ENCODE assay signal across 18 cellular contexts in the genomic region with DNA sequence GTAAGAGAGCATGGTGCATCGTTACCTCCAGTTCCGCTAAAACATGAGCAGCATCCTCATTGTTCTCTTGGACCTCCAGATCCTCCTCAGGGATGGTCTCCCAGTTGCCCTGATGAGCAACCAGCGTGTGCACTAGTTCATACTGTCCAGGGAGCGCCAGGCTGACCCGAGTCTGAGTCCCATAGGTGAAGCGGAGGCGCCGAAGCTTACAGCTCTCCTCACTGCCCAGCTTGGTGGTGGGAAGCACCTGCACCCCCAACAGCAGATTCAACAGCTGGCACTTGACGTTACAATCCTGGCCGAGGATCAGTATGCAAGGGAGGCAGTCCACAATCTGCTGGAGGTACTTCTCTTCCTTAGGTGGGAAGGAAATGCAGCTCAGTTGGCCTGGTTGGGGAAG. TPM values are rescaled to one million over a fixed set of nuclear protein-coding genes. Genes with fewer than 3 reads are reported as not detected.
DNase-seq lines count a peak whose midpoint lies in the region; ATAC-seq and TF ChIP-seq lines count a peak whose summit lies in the region.
"Had no signal": no experiment of that assay in that cellular context is flagged by ENCODE, and none has a peak within 500 bp of the region (broad histone marks: within the 10 kb centered on the region; RNA-seq: fewer than 3 reads in every experiment).

No MANE protein-coding gene starts in this region.

- H3K27me3 Mint-ChIP-seq in activated T-cell treated with anti-CD3 and anti-CD28 coated beads, Interleukin-2, amount 50 U/mL, for 24 hours, result no peaks in the 10 kb centered on the region
- no peaks in the 10 kb centered on the region for H3K27me3 Mint-ChIP-seq in central memory CD8-positive, alpha-beta T cell
- no peaks in the 10 kb centered on the region for H3K27me3 Mint-ChIP-seq in activated CD8-positive, alpha-beta T cell treated with anti-CD3 and anti-CD28 coated beads for 36 hours
- H3K27me3 Mint-ChIP-seq: B cell; CD4-positive, CD25-positive, alpha-beta regulatory T cell had no signal

- H3K27ac Mint-ChIP-seq in activated T-cell treated with anti-CD3 and anti-CD28 coated beads, Interleukin-2, amount 50 U/mL, for 24 hours, result peak overlapping the region; percentile 85
- H3K27ac Mint-ChIP-seq in central memory CD8-positive, alpha-beta T cell (ENCODE audit: low read depth), result peak overlapping the region; percentile 58
- no peak overlapping the region for H3K27ac Mint-ChIP-seq in activated CD8-positive, alpha-beta T cell treated with anti-CD3 and anti-CD28 coated beads for 36 hours
- H3K27ac Mint-ChIP-seq: B cell; CD4-positive, CD25-positive, alpha-beta regulatory T cell had no signal

- H3K4me1 Mint-ChIP-seq in activated T-cell treated with anti-CD3 and anti-CD28 coated beads, Interleukin-2, amount 50 U/mL, for 24 hours (ENCODE audit: low read depth), result peaks cover 84% of the 10 kb centered on the region
- H3K4me1 Mint-ChIP-seq in central memory CD8-positive, alpha-beta T cell, result peaks cover 81% of the 10 kb centered on the region
- H3K4me1 Mint-ChIP-seq in activated CD8-positive, alpha-beta T cell treated with anti-CD3 and anti-CD28 coated beads for 36 hours (ENCODE audit: low read depth), result peaks cover 76% of the 10 kb centered on the region

- H3K4me3 ChIP-seq in HUES64 (ENCODE audit: low read length) (peak overlapping the region; percentile 12; the same call in 1 of the 2 replicates), neutrophil (ENCODE audit: low read depth in 1 of 2, low read length in 1 of 2) (no peak overlapping the region)

- intact Hi-C loops in activated CD8-positive, alpha-beta T cell treated with anti-CD3 and anti-CD28 coated beads for 36 hours (cut with micrococcal nuclease), result loop anchor here (2.0 kb wide), 1 partner anchor 17 kb away; no protein-coding TSS in a partner anchor

- H3K9ac ChIP-seq in HUES64 (ENCODE audit: low read depth, low read length), result no peak overlapping the region

- TF ChIP-seq CTCF in neutrophil (IDR thresholded peaks at IDR 0.05), result no peak
- no peak for TF ChIP-seq CTCF in activated CD8-positive, alpha-beta T cell treated with anti-CD3 and anti-CD28 coated beads for 36 hours (IDR thresholded peaks at IDR 0.05)

- 87% methylated on average over 10 of the region's 10 CpGs for WGBS in HUES64

- H3K9me3 ChIP-seq in HUES64 (ENCODE audit: insufficient read depth, low read depth, low read length) (no peaks in the 10 kb centered on the region), neutrophil (no peaks in the 10 kb centered on the region)
- H3K9me3 ChIP-seq: Caco-2 had no signal

- CTCF ChIA-PET in activated CD8-positive, alpha-beta T cell treated with anti-CD3 and anti-CD28 coated beads for 36 hours (lab: Charles Lee), result interaction anchor here (1.5 to 2.1 kb wide), 3 partner anchors 9 to 68 kb away, joined by 4 to 10 read pairs (median 8); no protein-coding TSS in a partner anchor

- no peaks in the 10 kb centered on the region for H3K9me3 Mint-ChIP-seq in activated T-cell treated with anti-CD3 and anti-CD28 coated beads, Interleukin-2, amount 50 U/mL, for 24 hours
- H3K9me3 Mint-ChIP-seq in central memory CD8-positive, alpha-beta T cell, result no peaks in the 10 kb centered on the region
- H3K9me3 Mint-ChIP-seq in activated CD8-positive, alpha-beta T cell treated with anti-CD3 and anti-CD28 coated beads for 36 hours, result no peaks in the 10 kb centered on the region

- no peak for DNase-seq in activated T-cell treated with anti-CD3 and anti-CD28 coated beads, Interleukin-2, amount 50 U/mL, for 24 hours
- DNase-seq in activated T-cell treated with anti-CD3 and anti-CD28 coated beads, Interleukin-2, amount 50 U/mL, for 1 hour, result no peak
- no peak for DNase-seq in central memory CD8-positive, alpha-beta T cell (ENCODE audit: low spot score in 2 of 2)
- no peak for DNase-seq in activated CD8-positive, alpha-beta T cell treated with anti-CD3 and anti-CD28 coated beads for 36 hours
- DNase-seq: Caco-2; CD4-positive, CD25-positive, alpha-beta regulatory T cell; Karpas-422; NCI-H1048; NCI-H1436; NCI-H2029 treated with DMSO at 0.1 percent for 48 hours; NCI-H2171 had no signal

- H3K27ac ChIP-seq in HUES64 (ENCODE audit: low read depth, low read length), result peak overlapping the region; percentile 23; the same call in 1 of the 2 replicates
- peak overlapping the region; percentile 38 for H3K27ac ChIP-seq in neutrophil

- H3K36me3 ChIP-seq in HUES64 (ENCODE audit: insufficient read depth, low read length) (peaks cover 22% of the 10 kb centered on the region), neutrophil (peaks cover 15% of the 10 kb centered on the region)

- no peak for ATAC-seq in central memory CD8-positive, alpha-beta T cell (replicated peaks; ENCODE audit: extremely low read depth, poor library complexity, severe bottlenecking)
- ATAC-seq in GM21526 (IDR thresholded peaks at IDR 0.05; ENCODE audit: low FRiP score, unreplicated experiment) (no peak), GM21515 (IDR thresholded peaks at IDR 0.05; ENCODE audit: unreplicated experiment) (no peak)
- ATAC-seq in activated CD8-positive, alpha-beta T cell treated with anti-CD3 and anti-CD28 coated beads for 36 hours, result no peak
- ATAC-seq: HCT116, Right ventricle myocardium inferior had no signal

- POLR2A ChIA-PET in activated CD8-positive, alpha-beta T cell treated with anti-CD3 and anti-CD28 coated beads for 36 hours (lab: Charles Lee), result interaction anchor here (4.6 kb wide), 1 partner anchor 12 kb away, joined by 36 read pairs; no protein-coding TSS in a partner anchor

- H3K4me1 ChIP-seq in HUES64 (ENCODE audit: insufficient read depth, low read length) (peaks cover 51% of the 10 kb centered on the region), neutrophil (ENCODE audit: control insufficient read depth in 1 of 2, insufficient read depth in 1 of 2, low read depth in 1 of 2, low read length in 1 of 2) (peaks cover 22 to 31% of the 10 kb centered on the region in 2 experiments)

- no peak overlapping the region for H3K4me3 Mint-ChIP-seq in activated T-cell treated with anti-CD3 and anti-CD28 coated beads, Interleukin-2, amount 50 U/mL, for 24 hours
- H3K4me3 Mint-ChIP-seq in central memory CD8-positive, alpha-beta T cell, result no peak overlapping the region
- H3K4me3 Mint-ChIP-seq in activated CD8-positive, alpha-beta T cell treated with anti-CD3 and anti-CD28 coated beads for 36 hours, result no peak overlapping the region
- H3K4me3 Mint-ChIP-seq: B cell; CD4-positive, CD25-positive, alpha-beta regulatory T cell had no signal

- peaks cover 52% of the 10 kb centered on the region for H3K36me3 Mint-ChIP-seq in activated T-cell treated with anti-CD3 and anti-CD28 coated beads, Interleukin-2, amount 50 U/mL, for 24 hours (ENCODE audit: low read depth)
- peaks cover 7% of the 10 kb centered on the region for H3K36me3 Mint-ChIP-seq in central memory CD8-positive, alpha-beta T cell (ENCODE audit: insufficient read depth)
- H3K36me3 Mint-ChIP-seq in activated CD8-positive, alpha-beta T cell treated with anti-CD3 and anti-CD28 coated beads for 36 hours (ENCODE audit: low read depth), result peaks cover 47% of the 10 kb centered on the region

- H3K27me3 ChIP-seq in HUES64 (ENCODE audit: insufficient read depth, low read length), result no peaks in the 10 kb centered on the region
- H3K27me3 ChIP-seq in neutrophil, result no peaks in the 10 kb centered on the region

RNA-seq across cellular contexts. Expression of gene DSTYK, which starts 24.1 kb away (rescaled TPM):
- polyA plus RNA-seq in HUES64 (2013, experiment 1 of 2), result 4.6 TPM
- 4.8 TPM for polyA plus RNA-seq in HUES64 (2013, experiment 2 of 2)
- 10 to 100 TPM; 10.0 to 10.7 TPM for total RNA-seq in activated CD8-positive, alpha-beta T cell treated with anti-CD3 and anti-CD28 coated beads for 36 hours

RNA-seq across cellular contexts. Expression of gene TMCC2, which starts 40.3 kb away (rescaled TPM):
- 4.2 TPM for polyA plus RNA-seq in HUES64 (2013, experiment 1 of 2)
- polyA plus RNA-seq in HUES64 (2013, experiment 2 of 2), result 4.8 TPM
- 1 to 10 TPM; 6.6 to 7.1 TPM for total RNA-seq in activated CD8-positive, alpha-beta T cell treated with anti-CD3 and anti-CD28 coated beads for 36 hours
